In the genomic region with DNA sequence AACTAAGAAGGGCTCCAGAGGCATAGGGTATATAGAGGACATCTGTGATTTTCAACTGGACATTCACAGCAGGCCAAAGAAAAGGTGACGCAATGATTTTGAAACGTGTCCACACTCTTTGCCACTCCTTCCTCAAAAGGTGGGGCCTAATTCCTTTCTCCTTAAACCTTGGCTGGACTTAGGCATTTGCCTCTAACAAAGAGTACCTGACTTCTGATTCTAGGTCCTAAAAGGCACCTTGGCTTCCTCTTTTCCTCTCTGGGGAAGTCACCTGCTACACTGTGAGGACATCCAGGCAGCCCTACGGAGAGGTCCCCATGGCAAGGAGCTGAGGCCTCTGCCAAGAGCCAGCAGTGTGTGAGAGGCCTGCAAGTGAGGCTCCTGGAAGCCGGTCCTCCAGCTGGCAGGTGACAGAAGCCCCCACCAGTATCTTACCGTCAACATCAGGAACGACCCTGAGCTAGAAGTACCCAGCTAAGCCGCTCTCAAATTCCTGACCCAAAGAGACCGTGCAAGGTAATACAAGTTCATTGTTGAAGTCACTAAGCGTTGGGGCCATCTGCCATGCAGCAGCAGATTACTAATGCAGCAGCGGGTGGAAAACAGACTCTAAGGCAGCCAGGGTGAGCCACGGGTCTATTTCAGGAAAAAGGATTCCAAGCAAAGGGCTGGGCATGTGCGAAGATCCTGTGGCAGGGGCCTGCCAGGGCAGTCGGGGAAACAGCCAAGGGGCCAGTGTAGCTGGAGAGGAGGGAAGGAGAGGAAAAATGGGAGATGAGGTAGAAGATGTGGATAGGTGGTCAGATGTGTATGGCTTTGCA, we compare ENCODE assay signal across 1 cellular context.
TF ChIP-seq lines count a peak whose summit lies in the region.

No MANE protein-coding gene starts in this region.

TF ChIP-seq in HepG2, 621 proteins besides CTCF, POLR2A, EP300 and RAD21:
- TF ChIP-seq, protein P1, sequence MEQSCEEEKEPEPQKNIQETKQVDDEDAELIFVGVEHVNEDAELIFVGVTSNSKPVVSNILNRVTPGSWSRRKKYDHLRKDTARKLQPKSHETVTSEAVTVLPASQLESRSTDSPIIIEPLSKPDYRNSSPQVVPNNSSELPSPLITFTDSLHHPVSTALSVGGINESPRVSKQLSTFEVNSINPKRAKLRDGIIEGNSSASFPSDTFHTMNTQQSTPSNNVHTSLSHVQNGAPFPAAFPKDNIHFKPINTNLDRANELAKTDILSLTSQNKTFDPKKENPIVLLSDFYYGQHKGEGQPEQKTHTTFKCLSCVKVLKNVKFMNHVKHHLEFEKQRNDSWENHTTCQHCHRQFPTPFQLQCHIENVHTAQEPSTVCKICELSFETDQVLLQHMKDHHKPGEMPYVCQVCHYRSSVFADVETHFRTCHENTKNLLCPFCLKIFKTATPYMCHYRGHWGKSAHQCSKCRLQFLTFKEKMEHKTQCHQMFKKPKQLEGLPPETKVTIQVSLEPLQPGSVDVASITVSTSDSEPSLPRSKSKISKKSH (CRISPR knock-in tag; IDR thresholded peaks at IDR 0.05; ENCODE audit: borderline replicate concordance): no peak
- TF ChIP-seq CEBPB (IDR thresholded peaks at IDR 0.05; ENCODE audit: borderline replicate concordance, low read depth, low read length): peak; percentile 85
